Comparison of ENCODE assay signal across 1 cellular context in the genomic region with DNA sequence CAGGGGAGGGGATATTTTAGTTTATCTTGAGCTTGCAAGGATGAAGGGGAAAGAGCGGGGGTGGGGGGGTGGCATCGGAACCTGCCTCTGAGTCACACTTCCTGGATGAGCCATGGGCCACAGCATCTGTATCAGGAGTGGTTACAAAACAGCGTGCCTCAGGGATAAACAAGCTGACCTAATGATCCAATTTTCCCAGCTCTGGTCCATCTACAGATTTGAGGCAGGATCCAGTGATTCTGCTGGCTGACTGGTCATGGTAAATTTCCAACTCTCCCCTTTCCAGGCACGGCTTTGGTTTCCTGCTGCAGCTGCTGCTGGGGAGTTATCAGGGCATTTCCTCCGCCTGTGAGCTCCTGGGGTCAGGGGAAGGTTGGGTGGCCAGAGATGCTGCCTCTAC.
TF ChIP-seq lines count a peak whose summit lies in the region.

No MANE protein-coding gene starts in this region.

TF ChIP-seq in WTC11, 78 proteins besides CTCF, POLR2A, EP300 and RAD21:
- TF ChIP-seq, protein P1, sequence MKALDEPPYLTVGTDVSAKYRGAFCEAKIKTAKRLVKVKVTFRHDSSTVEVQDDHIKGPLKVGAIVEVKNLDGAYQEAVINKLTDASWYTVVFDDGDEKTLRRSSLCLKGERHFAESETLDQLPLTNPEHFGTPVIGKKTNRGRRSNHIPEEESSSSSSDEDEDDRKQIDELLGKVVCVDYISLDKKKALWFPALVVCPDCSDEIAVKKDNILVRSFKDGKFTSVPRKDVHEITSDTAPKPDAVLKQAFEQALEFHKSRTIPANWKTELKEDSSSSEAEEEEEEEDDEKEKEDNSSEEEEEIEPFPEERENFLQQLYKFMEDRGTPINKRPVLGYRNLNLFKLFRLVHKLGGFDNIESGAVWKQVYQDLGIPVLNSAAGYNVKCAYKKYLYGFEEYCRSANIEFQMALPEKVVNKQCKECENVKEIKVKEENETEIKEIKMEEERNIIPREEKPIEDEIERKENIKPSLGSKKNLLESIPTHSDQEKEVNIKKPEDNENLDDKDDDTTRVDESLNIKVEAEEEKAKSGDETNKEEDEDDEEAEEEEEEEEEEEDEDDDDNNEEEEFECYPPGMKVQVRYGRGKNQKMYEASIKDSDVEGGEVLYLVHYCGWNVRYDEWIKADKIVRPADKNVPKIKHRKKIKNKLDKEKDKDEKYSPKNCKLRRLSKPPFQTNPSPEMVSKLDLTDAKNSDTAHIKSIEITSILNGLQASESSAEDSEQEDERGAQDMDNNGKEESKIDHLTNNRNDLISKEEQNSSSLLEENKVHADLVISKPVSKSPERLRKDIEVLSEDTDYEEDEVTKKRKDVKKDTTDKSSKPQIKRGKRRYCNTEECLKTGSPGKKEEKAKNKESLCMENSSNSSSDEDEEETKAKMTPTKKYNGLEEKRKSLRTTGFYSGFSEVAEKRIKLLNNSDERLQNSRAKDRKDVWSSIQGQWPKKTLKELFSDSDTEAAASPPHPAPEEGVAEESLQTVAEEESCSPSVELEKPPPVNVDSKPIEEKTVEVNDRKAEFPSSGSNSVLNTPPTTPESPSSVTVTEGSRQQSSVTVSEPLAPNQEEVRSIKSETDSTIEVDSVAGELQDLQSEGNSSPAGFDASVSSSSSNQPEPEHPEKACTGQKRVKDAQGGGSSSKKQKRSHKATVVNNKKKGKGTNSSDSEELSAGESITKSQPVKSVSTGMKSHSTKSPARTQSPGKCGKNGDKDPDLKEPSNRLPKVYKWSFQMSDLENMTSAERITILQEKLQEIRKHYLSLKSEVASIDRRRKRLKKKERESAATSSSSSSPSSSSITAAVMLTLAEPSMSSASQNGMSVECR (CRISPR knock-in tag; IDR thresholded peaks at IDR 0.05; ENCODE audit: borderline replicate concordance), result no peak
- TF ChIP-seq TCF7 (CRISPR knock-in tag; IDR thresholded peaks at IDR 0.05; ENCODE audit: low read depth) (no peak), GABPB1 (CRISPR knock-in tag; IDR thresholded peaks at IDR 0.05) (peak; percentile 17; the same call in 1 of the 2 replicates)
- TF ChIP-seq, protein P2, sequence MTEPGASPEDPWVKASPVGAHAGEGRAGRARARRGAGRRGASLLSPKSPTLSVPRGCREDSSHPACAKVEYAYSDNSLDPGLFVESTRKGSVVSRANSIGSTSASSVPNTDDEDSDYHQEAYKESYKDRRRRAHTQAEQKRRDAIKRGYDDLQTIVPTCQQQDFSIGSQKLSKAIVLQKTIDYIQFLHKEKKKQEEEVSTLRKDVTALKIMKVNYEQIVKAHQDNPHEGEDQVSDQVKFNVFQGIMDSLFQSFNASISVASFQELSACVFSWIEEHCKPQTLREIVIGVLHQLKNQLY (CRISPR knock-in tag; IDR thresholded peaks at IDR 0.05), result no peak
TF ChIP-seq in WTC11: peak in this region for 1.
